1 cellular context compared by ENCODE assay signal in the genomic region with DNA sequence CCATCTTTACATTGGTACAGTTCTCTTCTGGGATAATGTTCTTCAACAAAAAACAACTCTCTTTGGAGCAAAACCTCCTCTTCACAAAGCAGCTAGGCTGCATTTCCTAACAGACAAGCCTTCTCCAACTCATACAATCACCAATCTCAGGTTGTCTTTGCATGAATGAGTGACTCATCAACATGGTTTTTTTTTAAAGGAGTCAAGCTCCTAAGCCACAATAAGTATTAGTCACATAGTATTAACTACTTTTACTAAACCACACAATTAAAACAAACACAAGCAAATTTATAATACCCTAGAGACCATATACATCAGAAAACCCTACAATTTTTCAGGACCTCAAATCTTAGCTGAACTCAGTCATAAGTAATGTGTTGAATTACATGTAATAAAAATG.
TF ChIP-seq lines count a peak whose summit lies in the region.

No MANE protein-coding gene starts in this region.

TF ChIP-seq in GM23338, 12 proteins besides CTCF, POLR2A, EP300 and RAD21 (continued from another document):
- TF ChIP-seq, protein P1, sequence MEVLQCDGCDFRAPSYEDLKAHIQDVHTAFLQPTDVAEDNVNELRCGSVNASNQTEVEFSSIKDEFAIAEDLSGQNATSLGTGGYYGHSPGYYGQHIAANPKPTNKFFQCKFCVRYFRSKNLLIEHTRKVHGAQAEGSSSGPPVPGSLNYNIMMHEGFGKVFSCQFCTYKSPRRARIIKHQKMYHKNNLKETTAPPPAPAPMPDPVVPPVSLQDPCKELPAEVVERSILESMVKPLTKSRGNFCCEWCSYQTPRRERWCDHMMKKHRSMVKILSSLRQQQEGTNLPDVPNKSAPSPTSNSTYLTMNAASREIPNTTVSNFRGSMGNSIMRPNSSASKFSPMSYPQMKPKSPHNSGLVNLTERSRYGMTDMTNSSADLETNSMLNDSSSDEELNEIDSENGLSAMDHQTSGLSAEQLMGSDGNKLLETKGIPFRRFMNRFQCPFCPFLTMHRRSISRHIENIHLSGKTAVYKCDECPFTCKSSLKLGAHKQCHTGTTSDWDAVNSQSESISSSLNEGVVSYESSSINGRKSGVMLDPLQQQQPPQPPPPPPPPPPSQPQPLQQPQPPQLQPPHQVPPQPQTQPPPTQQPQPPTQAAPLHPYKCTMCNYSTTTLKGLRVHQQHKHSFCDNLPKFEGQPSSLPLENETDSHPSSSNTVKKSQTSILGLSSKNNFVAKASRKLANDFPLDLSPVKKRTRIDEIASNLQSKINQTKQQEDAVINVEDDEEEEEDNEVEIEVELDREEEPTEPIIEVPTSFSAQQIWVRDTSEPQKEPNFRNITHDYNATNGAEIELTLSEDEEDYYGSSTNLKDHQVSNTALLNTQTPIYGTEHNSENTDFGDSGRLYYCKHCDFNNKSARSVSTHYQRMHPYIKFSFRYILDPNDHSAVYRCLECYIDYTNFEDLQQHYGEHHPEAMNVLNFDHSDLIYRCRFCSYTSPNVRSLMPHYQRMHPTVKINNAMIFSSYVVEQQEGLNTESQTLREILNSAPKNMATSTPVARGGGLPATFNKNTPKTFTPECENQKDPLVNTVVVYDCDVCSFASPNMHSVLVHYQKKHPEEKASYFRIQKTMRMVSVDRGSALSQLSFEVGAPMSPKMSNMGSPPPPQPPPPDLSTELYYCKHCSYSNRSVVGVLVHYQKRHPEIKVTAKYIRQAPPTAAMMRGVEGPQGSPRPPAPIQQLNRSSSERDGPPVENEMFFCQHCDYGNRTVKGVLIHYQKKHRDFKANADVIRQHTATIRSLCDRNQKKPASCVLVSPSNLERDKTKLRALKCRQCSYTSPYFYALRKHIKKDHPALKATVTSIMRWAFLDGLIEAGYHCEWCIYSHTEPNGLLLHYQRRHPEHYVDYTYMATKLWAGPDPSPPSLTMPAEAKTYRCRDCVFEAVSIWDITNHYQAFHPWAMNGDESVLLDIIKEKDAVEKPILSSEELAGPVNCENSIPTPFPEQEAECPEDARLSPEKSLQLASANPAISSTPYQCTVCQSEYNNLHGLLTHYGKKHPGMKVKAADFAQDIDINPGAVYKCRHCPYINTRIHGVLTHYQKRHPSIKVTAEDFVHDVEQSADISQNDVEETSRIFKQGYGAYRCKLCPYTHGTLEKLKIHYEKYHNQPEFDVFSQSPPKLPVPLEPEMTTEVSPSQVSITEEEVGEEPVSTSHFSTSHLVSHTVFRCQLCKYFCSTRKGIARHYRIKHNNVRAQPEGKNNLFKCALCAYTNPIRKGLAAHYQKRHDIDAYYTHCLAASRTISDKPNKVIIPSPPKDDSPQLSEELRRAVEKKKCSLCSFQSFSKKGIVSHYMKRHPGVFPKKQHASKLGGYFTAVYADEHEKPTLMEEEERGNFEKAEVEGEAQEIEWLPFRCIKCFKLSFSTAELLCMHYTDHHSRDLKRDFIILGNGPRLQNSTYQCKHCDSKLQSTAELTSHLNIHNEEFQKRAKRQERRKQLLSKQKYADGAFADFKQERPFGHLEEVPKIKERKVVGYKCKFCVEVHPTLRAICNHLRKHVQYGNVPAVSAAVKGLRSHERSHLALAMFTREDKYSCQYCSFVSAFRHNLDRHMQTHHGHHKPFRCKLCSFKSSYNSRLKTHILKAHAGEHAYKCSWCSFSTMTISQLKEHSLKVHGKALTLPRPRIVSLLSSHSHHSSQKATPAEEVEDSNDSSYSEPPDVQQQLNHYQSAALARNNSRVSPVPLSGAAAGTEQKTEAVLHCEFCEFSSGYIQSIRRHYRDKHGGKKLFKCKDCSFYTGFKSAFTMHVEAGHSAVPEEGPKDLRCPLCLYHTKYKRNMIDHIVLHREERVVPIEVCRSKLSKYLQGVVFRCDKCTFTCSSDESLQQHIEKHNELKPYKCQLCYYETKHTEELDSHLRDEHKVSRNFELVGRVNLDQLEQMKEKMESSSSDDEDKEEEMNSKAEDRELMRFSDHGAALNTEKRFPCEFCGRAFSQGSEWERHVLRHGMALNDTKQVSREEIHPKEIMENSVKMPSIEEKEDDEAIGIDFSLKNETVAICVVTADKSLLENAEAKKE (CRISPR knock-in tag; IDR thresholded peaks at IDR 0.05) = no peak
- no peak for TF ChIP-seq NANOG (IDR thresholded peaks at IDR 0.05; ENCODE audit: borderline replicate concordance)
- no peak for TF ChIP-seq REST (IDR thresholded peaks at IDR 0.05; ENCODE audit: unreplicated experiment)
- TF ChIP-seq EZH2 (IDR thresholded peaks at IDR 0.05; ENCODE audit: low read depth, unreplicated experiment) = no peak
- TF ChIP-seq, protein P2, sequence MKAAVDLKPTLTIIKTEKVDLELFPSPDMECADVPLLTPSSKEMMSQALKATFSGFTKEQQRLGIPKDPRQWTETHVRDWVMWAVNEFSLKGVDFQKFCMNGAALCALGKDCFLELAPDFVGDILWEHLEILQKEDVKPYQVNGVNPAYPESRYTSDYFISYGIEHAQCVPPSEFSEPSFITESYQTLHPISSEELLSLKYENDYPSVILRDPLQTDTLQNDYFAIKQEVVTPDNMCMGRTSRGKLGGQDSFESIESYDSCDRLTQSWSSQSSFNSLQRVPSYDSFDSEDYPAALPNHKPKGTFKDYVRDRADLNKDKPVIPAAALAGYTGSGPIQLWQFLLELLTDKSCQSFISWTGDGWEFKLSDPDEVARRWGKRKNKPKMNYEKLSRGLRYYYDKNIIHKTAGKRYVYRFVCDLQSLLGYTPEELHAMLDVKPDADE (IDR thresholded peaks at IDR 0.05) = no peak
- no peak for TF ChIP-seq CREB1 (CRISPR knock-in tag; IDR thresholded peaks at IDR 0.05; ENCODE audit: low read depth)
- TF ChIP-seq STAT1 (IDR thresholded peaks at IDR 0.05; ENCODE audit: unreplicated experiment) = no peak
- TF ChIP-seq EZH2phosphoT487 (IDR thresholded peaks at IDR 0.05; ENCODE audit: unreplicated experiment) = no peak
- no peak for TF ChIP-seq ZNF331 (CRISPR knock-in tag; IDR thresholded peaks at IDR 0.05; ENCODE audit: low read depth)
- no peak for TF ChIP-seq JUNB (IDR thresholded peaks at IDR 0.05; ENCODE audit: unreplicated experiment)
